ENCODE assay signal across 13 cellular contexts in genomic region chr7:129332354-129333056, GRCh38.
DNase-seq lines count a peak whose midpoint lies in the region; ATAC-seq and TF ChIP-seq lines count a peak whose summit lies in the region.
"Had no signal": no experiment of that assay in that cellular context is flagged by ENCODE, and none has a peak within 500 bp of the region (broad histone marks: within the 10 kb centered on the region; RNA-seq: fewer than 3 reads in every experiment).

No MANE protein-coding gene starts in this region.

- in situ Hi-C loops in astrocyte of the spinal cord (cut with HindIII; ENCODE audit: low sequenced_read_pairs): no loop called here

- DNase-seq in A172 (ENCODE audit: low spot score) (peak; percentile 5), astrocyte of the spinal cord (ENCODE audit: low read depth, low spot score) (peak; percentile 53), iris pigment epithelial cell (ENCODE audit: low read depth) (peak; percentile 69), NCI-H526 (lab: John Stamatoyannopoulos, UW) (no peak), midbrain (lab: John Stamatoyannopoulos, UW) (no peak)
- DNase-seq in activated effector memory CD4-positive, alpha-beta T cell treated with Interleukin-2 at 50 U/mL for 16 hours: no peak
- DNase-seq: activated CD4-positive, alpha-beta T cell treated with anti-CD3 and anti-CD28 coated beads, Interleukin-2, amount 50 U/mL, for 1 hour; hypothalamus; NCI-H1436; T-cell had no signal

- POLR2A ChIA-PET in HEK293 (lab: Yijun Ruan, JAX): no interaction called here

- no peaks in the 10 kb centered on the region for H3K4me1 ChIP-seq in HEK293 (ENCODE audit: control insufficient read depth, insufficient read depth, low read length)
- H3K4me1 ChIP-seq: right atrium auricular region had no signal

- H3K4me3 ChIP-seq in HEK293 (ENCODE audit: low read depth, low read length) (no peak overlapping the region), astrocyte of the spinal cord (ENCODE audit: low read depth, low read length) (no peak overlapping the region)
- H3K4me3 ChIP-seq: right atrium auricular region had no signal

- no peaks in the 10 kb centered on the region for H3K36me3 ChIP-seq in HEK293 (ENCODE audit: control insufficient read depth in 2 of 2, insufficient read depth in 1 of 2, low read length in 2 of 2)
- H3K36me3 ChIP-seq: right atrium auricular region had no signal

- H3K9me3 ChIP-seq in HEK293 (ENCODE audit: control insufficient read depth, insufficient read depth, low read depth, low read length): no peaks in the 10 kb centered on the region
- H3K9me3 ChIP-seq: right atrium auricular region had no signal

- CTCF ChIA-PET in HEK293 (lab: Yijun Ruan, JAX): interaction anchor here (1.1 to 5.0 kb wide), 4 partner anchors 11 to 114 kb away, joined by 4 to 29 read pairs (median 10); no protein-coding TSS in a partner anchor

- no peak overlapping the region for H3K27ac ChIP-seq in HEK293 (ENCODE audit: extremely low read depth, low read depth, low read length)
- H3K27ac ChIP-seq: right atrium auricular region had no signal

- no peak for TF ChIP-seq CTCF in HEK293 (tag by site-specific recombination; IDR thresholded peaks at IDR 0.05)
- no peak for TF ChIP-seq CTCF in astrocyte of the spinal cord (IDR thresholded peaks at IDR 0.05; ENCODE audit: low read depth, low read length)

- ATAC-seq in GM21515 (IDR thresholded peaks at IDR 0.05; ENCODE audit: unreplicated experiment): no peak
- ATAC-seq: T-cell had no signal

TF ChIP-seq in HEK293, 187 proteins besides CTCF, POLR2A, EP300 and RAD21:
- no peak for TF ChIP-seq ZNF404 (tag by site-specific recombination; IDR thresholded peaks at IDR 0.05)
- no peak for TF ChIP-seq ZBTB17 (tag by site-specific recombination; IDR thresholded peaks at IDR 0.05)
- TF ChIP-seq ZNF660 (tag by site-specific recombination; IDR thresholded peaks at IDR 0.05): peak; percentile 100
- TF ChIP-seq ZNF518A (tag by site-specific recombination; conservative IDR thresholded peaks at IDR 0.05; ENCODE audit: low read depth): no peak
- peak; percentile 56 for TF ChIP-seq PRDM1 (tag by site-specific recombination; IDR thresholded peaks at IDR 0.05)

Comparison
In these comparisons a context has a peak if more than half of its experiments do, and no peak if none do; other contexts are left out.
1. DNase-seq: peak in A172 (single experiment), astrocyte of the spinal cord (single experiment) and iris pigment epithelial cell (single experiment); none in NCI-H526 (0 of 2), activated effector memory CD4-positive, alpha-beta T cell treated with Interleukin-2 at 50 U/mL for 16 hours (single experiment) and midbrain (single experiment).